Comparison of ENCODE assay signal across 8 cellular contexts in genomic region chr3:45595364-45596154, GRCh38. TPM values are rescaled to one million over a fixed set of nuclear protein-coding genes. Genes with fewer than 3 reads are reported as not detected.
A peak's percentile ranks its signal among the peaks of the same experiment; 100 is the strongest.
DNase-seq lines count a peak whose midpoint lies in the region; ATAC-seq and TF ChIP-seq lines count a peak whose summit lies in the region.

No MANE protein-coding gene starts in this region.

- no peaks in the 10 kb centered on the region for H3K9me3 ChIP-seq in breast epithelium
- H3K9me3 ChIP-seq in muscle layer of colon (ENCODE audit: low read length) = no peaks in the 10 kb centered on the region

- H3K27me3 ChIP-seq in breast epithelium = no peaks in the 10 kb centered on the region
- H3K27me3 ChIP-seq in muscle layer of colon (ENCODE audit: control insufficient read depth in 1 of 2, insufficient read depth in 2 of 2, low read length in 2 of 2) = no peaks in the 10 kb centered on the region

- TF ChIP-seq POLR2A in breast epithelium (IDR thresholded peaks at IDR 0.05) = no peak

- POLR2A ChIA-PET in HEK293T (lab: Yijun Ruan, JAX) = interaction anchor here (1.3 to 1.7 kb wide), 2 partner anchors 19 to 61 kb away, joined by 3 to 4 read pairs; no protein-coding TSS in a partner anchor

- peak overlapping the region; percentile 49 for H3K9ac ChIP-seq in muscle layer of colon (ENCODE audit: low read length)

- ATAC-seq in HG03066 (IDR thresholded peaks at IDR 0.05; ENCODE audit: low read depth, unreplicated experiment) (peak; percentile 9), HG02885 (IDR thresholded peaks at IDR 0.05; ENCODE audit: poor library complexity, unreplicated experiment) (no peak), esophagus mucosa (no peak)

- TF ChIP-seq CTCF in breast epithelium (IDR thresholded peaks at IDR 0.05) = no peak

- H3K27ac ChIP-seq in breast epithelium (peak overlapping the region; percentile 13 to 90), muscle layer of colon (ENCODE audit: low read depth, low read length) (peak overlapping the region; percentile 46)

- H3K4me3 ChIP-seq in breast epithelium = peak overlapping the region; percentile 66 to 80 (median 69)
- peak overlapping the region; percentile 45 to 81 for H3K4me3 ChIP-seq in muscle layer of colon (ENCODE audit: low read depth in 1 of 2, low read length in 2 of 2)

- intact Hi-C loops in breast epithelium (cut with DNase I; ENCODE audit: low total_unique reads) = loop anchor here (10.0 kb wide), 1 partner anchor 49 kb away; no protein-coding TSS in a partner anchor

- peak; percentile 19 for DNase-seq in COLO668 (lab: John Stamatoyannopoulos, UW; ENCODE audit: unreplicated experiment)
- no peak for DNase-seq in breast epithelium (ENCODE audit: low spot score in 2 of 2)
- no peak for DNase-seq in HEK293T (ENCODE audit: extremely low spot score)
- no peak for DNase-seq in anterior cingulate cortex (lab: John Stamatoyannopoulos, UW)

- CTCF ChIA-PET in HEK293T (lab: Yijun Ruan, JAX) = interaction anchor here (0.6 to 1.4 kb wide), 3 partner anchors 40 to 212 kb away, joined by 3 read pairs; no protein-coding TSS in a partner anchor

- peaks cover 6 to 29% of the 10 kb centered on the region in 2 donors for H3K4me1 ChIP-seq in breast epithelium
- H3K4me1 ChIP-seq in muscle layer of colon (ENCODE audit: insufficient read depth, low read length) = peaks cover 68% of the 10 kb centered on the region

- no peaks in the 10 kb centered on the region for H3K36me3 ChIP-seq in breast epithelium
- no peaks in the 10 kb centered on the region for H3K36me3 ChIP-seq in muscle layer of colon (ENCODE audit: insufficient read depth, low read length)

TF ChIP-seq in HEK293T, 16 proteins besides CTCF, POLR2A, EP300 and RAD21:
- no peak for TF ChIP-seq SUZ12 (IDR thresholded peaks at IDR 0.05)
- no peak for TF ChIP-seq TARDBP (IDR thresholded peaks at IDR 0.05)
- no peak for TF ChIP-seq CTBP1 (IDR thresholded peaks at IDR 0.05; ENCODE audit: borderline replicate concordance)
- TF ChIP-seq ELF4 (IDR thresholded peaks at IDR 0.05) = no peak
- no peak for TF ChIP-seq HDGF (IDR thresholded peaks at IDR 0.05; ENCODE audit: borderline replicate concordance)
- TF ChIP-seq FOXA1 (IDR thresholded peaks at IDR 0.05) = no peak
- no peak for TF ChIP-seq BHLHE40 (IDR thresholded peaks at IDR 0.05; ENCODE audit: borderline replicate concordance)
- no peak for TF ChIP-seq L3MBTL2 (conservative IDR thresholded peaks at IDR 0.05)
- TF ChIP-seq ARNT (IDR thresholded peaks at IDR 0.05) = no peak
- TF ChIP-seq SP1 (IDR thresholded peaks at IDR 0.05) = no peak
- TF ChIP-seq NFRKB (IDR thresholded peaks at IDR 0.05) = no peak
- TF ChIP-seq LEF1 (IDR thresholded peaks at IDR 0.05; ENCODE audit: borderline replicate concordance) = no peak
- TF ChIP-seq ZNF384 (IDR thresholded peaks at IDR 0.05) = no peak
- TF ChIP-seq PKNOX1 (IDR thresholded peaks at IDR 0.05) = no peak
- TF ChIP-seq FOXK2 (IDR thresholded peaks at IDR 0.05) = no peak
- TF ChIP-seq FOXM1 (IDR thresholded peaks at IDR 0.05; ENCODE audit: borderline replicate concordance) = no peak

RNA-seq across cellular contexts. Expression of gene LIMD1, which starts 1.0 kb away (rescaled TPM):
- total RNA-seq in breast epithelium (10 to 100 TPM; 23.0 to 25.9 (median 25.8) TPM), esophagus mucosa (13.5 TPM)
